Comparison of ENCODE assay signal across 12 cellular contexts in the genomic region with DNA sequence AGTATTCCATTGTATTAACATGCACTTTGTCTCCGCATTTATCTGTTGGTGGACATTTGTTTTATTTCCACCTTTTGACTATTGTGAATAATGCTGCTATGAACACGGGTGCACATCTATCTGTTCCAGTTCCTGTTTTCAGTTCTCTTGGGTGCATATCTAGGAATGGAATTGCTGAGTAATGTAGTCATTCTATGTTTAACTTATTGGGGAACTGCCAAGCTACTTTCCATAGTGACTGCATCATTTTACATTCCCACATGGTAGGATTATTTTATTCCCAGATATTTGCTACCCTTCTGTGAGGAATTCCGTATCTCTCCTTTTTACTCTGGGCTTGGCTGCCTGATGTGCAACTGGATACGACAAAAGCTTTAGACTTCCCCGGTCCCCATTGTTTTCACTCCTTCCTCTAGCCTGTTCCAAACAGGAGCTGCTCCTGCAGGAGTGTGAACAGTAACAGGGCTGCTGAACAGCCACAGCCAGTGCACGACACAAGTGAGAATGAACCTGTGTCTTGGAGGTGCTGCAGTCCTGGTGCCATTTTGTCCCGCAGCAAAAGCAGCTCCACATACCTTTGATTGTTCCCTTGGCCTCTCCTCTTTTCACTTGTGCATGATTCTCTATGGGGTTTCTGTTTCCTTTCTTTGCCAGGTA. TPM values are rescaled to one million over a fixed set of nuclear protein-coding genes. Genes with fewer than 3 reads are reported as not detected.
DNase-seq lines count a peak whose midpoint lies in the region; ATAC-seq and TF ChIP-seq lines count a peak whose summit lies in the region.
"Had no signal": no experiment of that assay in that cellular context is flagged by ENCODE, and none has a peak within 500 bp of the region (broad histone marks: within the 10 kb centered on the region; RNA-seq: fewer than 3 reads in every experiment).

No MANE protein-coding gene starts in this region.

- in situ Hi-C loops in brain microvascular endothelial cell (cut with HindIII; ENCODE audit: low pct_ligation_motif_present, low sequenced_read_pairs) = no loop called here

- H3K4me1 ChIP-seq in A673 (ENCODE audit: insufficient read depth, low read length, poor library complexity, severe bottlenecking) = no peaks in the 10 kb centered on the region
- H3K4me1 ChIP-seq: lower lobe of right lung had no signal

- CTCF ChIA-PET in A673 (lab: Charles Lee) = no interaction called here

- intact Hi-C loops in A673 (cut with micrococcal nuclease; ENCODE audit: unreplicated experiment) = no loop called here
- intact Hi-C loops in sciatic nerve (cut with DNase I) = no loop called here

- H3K27me3 ChIP-seq in brain microvascular endothelial cell (replicated peaks) (no peaks in the 10 kb centered on the region), A673 (replicated peaks; ENCODE audit: insufficient read depth, low read depth, low read length, poor library complexity) (no peaks in the 10 kb centered on the region)

- TF ChIP-seq CTCF in brain microvascular endothelial cell (IDR thresholded peaks at IDR 0.05; ENCODE audit: low read depth, low read length, missing control alignments) (no peak), A673 (conservative IDR thresholded peaks at IDR 0.05; ENCODE audit: low read depth, low read length) (no peak)

- H3K4me3 ChIP-seq in brain microvascular endothelial cell (ENCODE audit: low read depth, low read length) (no peak overlapping the region), A673 (ENCODE audit: low read depth, low read length, poor library complexity, severe bottlenecking) (no peak overlapping the region)
- H3K4me3 ChIP-seq: lower lobe of right lung had no signal

- no TSS peak for BruUV-seq in A673 (replicated peaks; lab: Mats Ljungman, UMichigan)

- peak; percentile 47 for ATAC-seq in HG03060 (IDR thresholded peaks at IDR 0.05; ENCODE audit: low read depth, unreplicated experiment)
- no peak for ATAC-seq in sciatic nerve
- ATAC-seq: activated T-cell treated with anti-CD3 and anti-CD28 coated beads, Interleukin-2, amount 50 U/mL, for 72 hours; effector memory CD8-positive, alpha-beta T cell; lower lobe of right lung had no signal

- DNase-seq in GM04503 (ENCODE audit: low read depth) (peak; percentile 33), brain microvascular endothelial cell (peak; percentile 73), myocyte (ENCODE audit: low read depth) (peak; percentile 28), caudate nucleus (lab: John Stamatoyannopoulos, UW) (no peak), A673 (ENCODE audit: low spot score) (no peak), SHP77 (lab: John Stamatoyannopoulos, UW) (no peak), sciatic nerve (ENCODE audit: low spot score) (no peak)
- DNase-seq: activated T-cell treated with anti-CD3 and anti-CD28 coated beads, Interleukin-2, amount 50 U/mL, for 72 hours; effector memory CD8-positive, alpha-beta T cell; lower lobe of right lung had no signal

- POLR2A ChIA-PET in A673 (lab: Charles Lee; ENCODE audit: low non-redundant PET) = no interaction called here

- H3K9me3 ChIP-seq in A673 (ENCODE audit: low read depth, low read length, poor library complexity, severe bottlenecking) = no peaks in the 10 kb centered on the region
- H3K9me3 ChIP-seq: lower lobe of right lung had no signal

- H3K36me3 ChIP-seq in brain microvascular endothelial cell (replicated peaks) = no peaks in the 10 kb centered on the region
- H3K36me3 ChIP-seq in A673 (ENCODE audit: insufficient read depth, low read length, poor library complexity, severe bottlenecking) = no peaks in the 10 kb centered on the region
- H3K36me3 ChIP-seq: lower lobe of right lung had no signal

- peak overlapping the region; percentile 22 for H3K27ac ChIP-seq in brain microvascular endothelial cell
- H3K27ac ChIP-seq in caudate nucleus (ENCODE audit: low read depth, low read length) = no peak overlapping the region
- no peak overlapping the region for H3K27ac ChIP-seq in A673 (ENCODE audit: low read depth, low read length, poor library complexity, severe bottlenecking)
- H3K27ac ChIP-seq: lower lobe of right lung had no signal

RNA-seq across cellular contexts. Expression of a gene that starts 7.1 kb away (rescaled TPM):
- total RNA-seq in myocyte = not detected in 2 replicates
- not detected for polyA plus RNA-seq in myocyte (2012)
- total RNA-seq in A673 (2021) = not detected in 2 replicates
- not detected for total RNA-seq in sciatic nerve
- total RNA-seq: activated T-cell treated with anti-CD3 and anti-CD28 coated beads, Interleukin-2, amount 50 U/mL, for 72 hours; lower lobe of right lung; T-helper 2 cell treated with Interferon-gamma antibody and Interleukin-4, amounts not matched to agents 100 ng/mL and 5 ng/mL, for 36 hours had no signal

Comparison
In these comparisons a context has a peak if more than half of its experiments do, and no peak if none do; other contexts are left out.
1. DNase-seq: peak in GM04503 (single experiment), brain microvascular endothelial cell (single experiment) and myocyte (single experiment); none in caudate nucleus (0 of 61), A673 (single experiment), SHP77 (0 of 2) and sciatic nerve (single experiment).